In genomic region chr18:36567800-36568199, GRCh38 we compare ENCODE assay signal across 1 cellular context.
TF ChIP-seq lines count a peak whose summit lies in the region.

No MANE protein-coding gene starts in this region.

TF ChIP-seq in IMR-90, 13 proteins besides CTCF, POLR2A, EP300 and RAD21 (continued from another document):
- TF ChIP-seq USF2 (IDR thresholded peaks at IDR 0.05; ENCODE audit: low read depth, low read length), result no peak
- no peak for TF ChIP-seq FOS (IDR thresholded peaks at IDR 0.05; ENCODE audit: low read depth, low read length)
- no peak for TF ChIP-seq NFE2L2 (IDR thresholded peaks at IDR 0.05; ENCODE audit: low read depth, low read length)
- TF ChIP-seq MAZ (IDR thresholded peaks at IDR 0.05; ENCODE audit: borderline replicate concordance, low read depth, low read length), result no peak
- no peak for TF ChIP-seq SMC3 (IDR thresholded peaks at IDR 0.05; ENCODE audit: low read depth, low read length)
- no peak for TF ChIP-seq CHD1 (IDR thresholded peaks at IDR 0.05; ENCODE audit: low read depth, low read length)
- TF ChIP-seq MXI1 (IDR thresholded peaks at IDR 0.05; ENCODE audit: borderline replicate concordance, low read depth, low read length), result no peak
- TF ChIP-seq MAFK (IDR thresholded peaks at IDR 0.05; ENCODE audit: low read depth, low read length), result no peak
- TF ChIP-seq ELK1 (IDR thresholded peaks at IDR 0.05; ENCODE audit: borderline replicate concordance, low read depth, low read length), result no peak
TF ChIP-seq in IMR-90: peak in this region for 0.
